In the genomic region with DNA sequence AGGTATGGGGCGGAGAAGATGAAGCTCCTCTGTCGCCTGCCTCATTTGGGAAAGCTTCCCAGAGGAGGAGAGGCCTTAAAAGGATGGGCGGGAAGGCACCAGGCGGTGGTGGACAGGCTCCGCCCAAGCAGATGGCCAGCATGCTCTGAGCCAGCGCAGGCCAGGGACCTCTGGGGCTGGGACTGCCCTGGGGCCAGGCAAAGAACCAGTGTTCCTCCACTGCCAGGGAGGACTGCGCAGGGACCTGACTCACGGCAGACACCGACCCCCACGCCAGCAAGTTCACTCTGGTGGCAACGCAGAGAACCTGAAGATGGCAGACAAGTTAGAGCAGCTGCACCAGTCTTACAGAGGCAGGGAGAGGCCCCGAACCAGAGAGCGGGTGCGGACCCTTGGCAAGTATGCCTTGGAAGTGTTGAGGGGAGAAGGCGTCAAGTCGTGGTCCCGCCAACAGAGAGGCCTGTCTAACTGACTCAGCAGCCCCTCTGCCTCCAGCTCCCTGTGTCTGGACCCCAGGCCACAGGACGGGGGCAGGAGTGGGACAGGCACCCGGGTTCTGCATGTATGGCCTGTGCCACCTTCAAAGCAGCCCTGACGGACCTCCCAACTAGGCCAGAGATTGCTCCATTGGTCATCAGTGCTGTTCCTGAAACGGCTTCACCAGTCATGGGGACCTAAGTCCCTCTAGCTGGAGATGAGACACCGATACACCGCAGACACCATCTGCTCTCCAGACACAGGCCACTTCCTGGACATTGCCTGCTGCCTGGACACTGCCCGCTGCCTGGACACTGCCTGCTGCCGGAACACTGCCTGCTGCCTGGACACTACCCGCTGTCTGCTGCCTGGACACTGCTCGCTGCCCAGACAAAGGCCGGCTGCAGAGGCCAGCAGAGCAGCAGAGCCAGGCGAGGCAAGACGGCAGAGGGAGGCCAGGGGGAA, we compare ENCODE assay signal across 8 cellular contexts.
A peak's percentile ranks its signal among the peaks of the same experiment; 100 is the strongest.
DNase-seq lines count a peak whose midpoint lies in the region; ATAC-seq, FAIRE-seq and TF ChIP-seq lines count a peak whose summit lies in the region.

No MANE protein-coding gene starts in this region.

- peaks cover 4% of the 10 kb centered on the region for H3K27me3 Mint-ChIP-seq in HFFc6 (ENCODE audit: insufficient read depth)

- peak overlapping the region; percentile 91 for H3K4me2 ChIP-seq in A549

- peak in 1 of 2 experiments; percentile 61 for DNase-seq in A549 (ENCODE audit: low read depth in 1 of 2, low spot score in 1 of 2)
- DNase-seq in HFFc6 = peak; percentile 76
- DNase-seq in midbrain (lab: John Stamatoyannopoulos, UW) = peak; percentile 45
- DNase-seq in dermis blood vessel endothelial cell = no peak
- no peak for DNase-seq in NCI-H2171 treated with DMSO at 0.1 percent for 48 hours (lab: John Stamatoyannopoulos, UW)
- no peak for DNase-seq in stimulated activated CD8-positive, alpha-beta memory T cell treated with anti-CD3 and anti-CD28 coated beads, Interleukin-4, amount 100 ng/mL, for 48 hours

- peak overlapping the region; percentile 97 to 99 for H3K27ac ChIP-seq in A549
- peak overlapping the region; percentile 84 for H3K27ac ChIP-seq in cingulate gyrus (ENCODE audit: low read depth, low read length)

- POLR2A ChIA-PET in A549 (lab: Yijun Ruan, JAX) = interaction anchor here (1.4 to 1.5 kb wide), 2 partner anchors 10 to 125 kb away, joined by 4 to 10 read pairs; partner anchors contain the start of gene HDAC4

- CTCF ChIA-PET in A549 (lab: Yijun Ruan, JAX) = interaction anchor here (0.6 to 1.7 kb wide), 5 partner anchors 16 to 410 kb away, joined by 3 to 8 read pairs (median 4); no protein-coding TSS in a partner anchor

- TF ChIP-seq RAD21 in A549 (conservative IDR thresholded peaks at IDR 0.05 in 1 of 2, IDR thresholded peaks at IDR 0.05 in 1 of 2) = no peak

- peak overlapping the region; percentile 84 for H3K4me3 Mint-ChIP-seq in HFFc6

- H3K36me3 Mint-ChIP-seq in HFFc6 (ENCODE audit: low read depth) = no peaks in the 10 kb centered on the region

- ATAC-seq in A549 = peak in 1 of 2 experiments; percentile 7; a peak in 3 of 6 replicates
- ATAC-seq in HG02571 (IDR thresholded peaks at IDR 0.05; ENCODE audit: unreplicated experiment) = no peak

- peaks cover 51% of the 10 kb centered on the region for H3K4me1 Mint-ChIP-seq in HFFc6 (ENCODE audit: low read depth)

- no peak for TF ChIP-seq EP300 in A549 (IDR thresholded peaks at IDR 0.05)

- peaks cover 87% of the 10 kb centered on the region for H3K4me1 ChIP-seq in A549

- no peak for TF ChIP-seq POLR2A in A549 (IDR thresholded peaks at IDR 0.05; ENCODE audit: low read length)

- H3K4me3 ChIP-seq in A549 = 0 out of 3 replicates have a peak overlapping the region, but pooled peaks have one; percentile 14

- no peak for TF ChIP-seq CTCF in A549 (IDR thresholded peaks at IDR 0.05)
- TF ChIP-seq CTCF in HFFc6 (IDR thresholded peaks at IDR 0.05) = no peak

- H3K9me3 Mint-ChIP-seq in HFFc6 = no peaks in the 10 kb centered on the region

- WGBS in A549 (ENCODE audit: missing lambda C conversion rate) = 89% methylated on average over 27 of the region's 30 CpGs

- H3K27ac Mint-ChIP-seq in HFFc6 = peak overlapping the region; percentile 99

- no peak for FAIRE-seq in A549 (lab: Jason Lieb, UNC)

- H3K9me3 ChIP-seq in A549 = no peaks in the 10 kb centered on the region

TF ChIP-seq in A549, 52 proteins besides CTCF, POLR2A, EP300 and RAD21:
- no peak for TF ChIP-seq TP53 (CRISPR knock-in tag; IDR thresholded peaks at IDR 0.05)
- TF ChIP-seq ZSCAN20 (CRISPR knock-in tag; IDR thresholded peaks at IDR 0.05) = no peak
- TF ChIP-seq ELK1 (IDR thresholded peaks at IDR 0.05; ENCODE audit: low read depth, low read length) = no peak
- no peak for TF ChIP-seq JUNB (IDR thresholded peaks at IDR 0.05)
- TF ChIP-seq HOXA7 (CRISPR knock-in tag; IDR thresholded peaks at IDR 0.05) = no peak
- TF ChIP-seq E2F6 (IDR thresholded peaks at IDR 0.05; ENCODE audit: borderline replicate concordance, low read depth) = peak; percentile 88
- TF ChIP-seq BCL3 (IDR thresholded peaks at IDR 0.05) = no peak
- TF ChIP-seq ZC3H11A (IDR thresholded peaks at IDR 0.05) = no peak
- TF ChIP-seq ZNF302 (CRISPR knock-in tag; IDR thresholded peaks at IDR 0.05) = no peak
- TF ChIP-seq MAFK (IDR thresholded peaks at IDR 0.05; ENCODE audit: partially characterized antibody) = no peak
- no peak for TF ChIP-seq SMC3 (IDR thresholded peaks at IDR 0.05)
- no peak for TF ChIP-seq RNF2 (IDR thresholded peaks at IDR 0.05; ENCODE audit: borderline replicate concordance, low read depth)
- TF ChIP-seq BHLHE40 (IDR thresholded peaks at IDR 0.05; ENCODE audit: low read depth, low read length) = no peak
- TF ChIP-seq, protein P1, sequence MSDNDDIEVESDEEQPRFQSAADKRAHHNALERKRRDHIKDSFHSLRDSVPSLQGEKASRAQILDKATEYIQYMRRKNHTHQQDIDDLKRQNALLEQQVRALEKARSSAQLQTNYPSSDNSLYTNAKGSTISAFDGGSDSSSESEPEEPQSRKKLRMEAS (IDR thresholded peaks at IDR 0.05) = peak; percentile 81
- TF ChIP-seq NR3C1 (IDR thresholded peaks at IDR 0.05) = no peak
- no peak for TF ChIP-seq CHD4 (IDR thresholded peaks at IDR 0.05; ENCODE audit: borderline replicate concordance)
TF ChIP-seq in A549: peak in this region for 2.

Comparison
In these comparisons a context has a peak if more than half of its experiments do, and no peak if none do; other contexts are left out.
1. DNase-seq: peak in HFFc6 (single experiment) and midbrain (single experiment); none in dermis blood vessel endothelial cell (single experiment), NCI-H2171 treated with DMSO at 0.1 percent for 48 hours (single experiment) and stimulated activated CD8-positive, alpha-beta memory T cell treated with anti-CD3 and anti-CD28 coated beads, Interleukin-4, amount 100 ng/mL, for 48 hours (single experiment).